Comparison of ENCODE assay signal across 8 cellular contexts in genomic region chr10:83871486-83872081, GRCh38.
DNase-seq lines count a peak whose midpoint lies in the region; ATAC-seq and TF ChIP-seq lines count a peak whose summit lies in the region.

No MANE protein-coding gene starts in this region.

- H3K79me2 ChIP-seq in parathyroid adenoma: no peaks in the 10 kb centered on the region

- peak; percentile 97 for ATAC-seq in GM21786 (IDR thresholded peaks at IDR 0.05; ENCODE audit: unreplicated experiment)

- H3K4me1 ChIP-seq in parathyroid adenoma (no peaks in the 10 kb centered on the region), uterus (no peaks in the 10 kb centered on the region)

- H3K27me3 ChIP-seq in parathyroid adenoma (ENCODE audit: control insufficient read depth, insufficient read depth, low read length): no peaks in the 10 kb centered on the region
- no peaks in the 10 kb centered on the region for H3K27me3 ChIP-seq in uterus

- no peaks in the 10 kb centered on the region for H3K9me3 ChIP-seq in parathyroid adenoma (ENCODE audit: control insufficient read depth, low read length)
- H3K9me3 ChIP-seq in uterus: no peaks in the 10 kb centered on the region

- no peak overlapping the region for H3K4me2 ChIP-seq in parathyroid adenoma (ENCODE audit: low read length)

- TF ChIP-seq POLR2A in uterus (IDR thresholded peaks at IDR 0.05): no peak

- H3K4me3 ChIP-seq in Jurkat, Clone E6-1 (ENCODE audit: low read length): no peak overlapping the region
- H3K4me3 ChIP-seq in parathyroid adenoma (ENCODE audit: low read depth, low read length) (no peak overlapping the region), uterus (no peak overlapping the region)

- H3K9ac ChIP-seq in parathyroid adenoma: no peak overlapping the region

- H3K27ac ChIP-seq in parathyroid adenoma: no peak overlapping the region
- no peak overlapping the region for H3K27ac ChIP-seq in uterus

- DNase-seq in GM03348 (ENCODE audit: low spot score) (peak; percentile 85), RKO (ENCODE audit: low spot score) (peak; percentile 68), germinal center (ENCODE audit: low spot score) (peak; percentile 57), uterus (peak; percentile 27 to 44)
- peak; percentile 49 for DNase-seq in Jurkat, Clone E6-1 (ENCODE audit: low read depth, low spot score)
- DNase-seq in activated effector memory CD4-positive, alpha-beta T cell treated with Interleukin-2 at 50 U/mL for 16 hours: peak; percentile 29

- H3K36me3 ChIP-seq in parathyroid adenoma (ENCODE audit: control insufficient read depth, insufficient read depth, low read length): no peaks in the 10 kb centered on the region
- H3K36me3 ChIP-seq in uterus: no peaks in the 10 kb centered on the region

- no peak overlapping the region for H2AFZ ChIP-seq in parathyroid adenoma

- TF ChIP-seq CTCF in parathyroid adenoma (IDR thresholded peaks at IDR 0.05) (peak; percentile 74), uterus (IDR thresholded peaks at IDR 0.05) (peak; percentile 57 to 77 (median 63))

- intact Hi-C loops in uterus (cut with DNase I; ENCODE audit: low total_unique reads): no loop called here

Comparison
In these comparisons a context has a peak if more than half of its experiments do, and no peak if none do; other contexts are left out.
1. DNase-seq: peak in every context shown above with its lines; median percentile 85 in GM03348; 68 in RKO; 57 in germinal center; 49 in Jurkat, Clone E6-1; 36 in uterus; 29 in activated effector memory CD4-positive, alpha-beta T cell treated with Interleukin-2 at 50 U/mL for 16 hours.